ENCODE assay signal across 30 cellular contexts in genomic region chr4:92031825-92032224, GRCh38.
"Had no signal": no experiment of that assay in that cellular context is flagged by ENCODE, and none has a peak within 500 bp of the region (broad histone marks: within the 10 kb centered on the region; RNA-seq: fewer than 3 reads in every experiment).

No MANE protein-coding gene starts in this region.

- H3K4me3 ChIP-seq: adrenal gland, esophagus squamous epithelium, gastroesophageal sphincter had no signal

- H3K9me3 ChIP-seq: adrenal gland, esophagus squamous epithelium, gastroesophageal sphincter had no signal

- H3K27me3 ChIP-seq: adrenal gland, brain microvascular endothelial cell, esophagus squamous epithelium, gastroesophageal sphincter had no signal

- H3K4me1 ChIP-seq: adrenal gland, esophagus squamous epithelium, gastroesophageal sphincter had no signal

- DNase-seq: activated B cell treated with CpG ODN at 0.5 μM for 24 hours; activated CD4-positive, alpha-beta memory T cell treated with anti-CD3 and anti-CD28 coated beads for 36 hours; activated CD4-positive, alpha-beta T cell treated with anti-CD3 and anti-CD28 coated beads for 36 hours; activated CD4-positive, alpha-beta T cell treated with anti-CD3 and anti-CD28 coated beads, Interleukin-2, amount 10 ng/mL, durations not matched to agents 24 days and 14 days; activated CD8-positive, alpha-beta memory T cell treated with anti-CD3 and anti-CD28 coated beads, Interleukin-2, amount 10 ng/mL, durations not matched to agents 7 days and 5 days; activated CD8-positive, alpha-beta memory T cell treated with anti-CD3 and anti-CD28 coated beads, Interleukin-2, amount 50 U/mL, for 4 hours; activated CD8-positive, alpha-beta T cell treated with anti-CD3 and anti-CD28 coated beads, Interleukin-2, amount 10 ng/mL, durations not matched to agents 7 days and 5 days; activated effector memory CD4-positive, alpha-beta T cell treated with anti-CD3 and anti-CD28 coated beads, Interleukin-2, amount 50 U/mL, for 16 hours; activated naive CD4-positive, alpha-beta T cell treated with anti-CD3 and anti-CD28 coated beads for 36 hours; activated naive CD8-positive, alpha-beta T cell treated with anti-CD3 and anti-CD28 coated beads for 36 hours; activated naive CD8-positive, alpha-beta T cell treated with anti-CD3 and anti-CD28 coated beads, Interleukin-2, amount 50 U/mL, for 24 hours; activated T-cell treated with anti-CD3 and anti-CD28 coated beads, Interleukin-2, amount 50 U/mL, for 1 hour; activated T-cell treated with anti-CD3 and anti-CD28 coated beads, Interleukin-2, amount 50 U/mL, for 48 hours; adrenal gland; amygdala; aorta; brain microvascular endothelial cell; caudate nucleus; effector CD8-positive, alpha-beta T cell; esophagus squamous epithelium; foreskin melanocyte; SW 1271; T-cell; T1000; WERI-Rb-1 had no signal

- FAIRE-seq: endometrium, endothelial cell of umbilical vein had no signal

- H3K36me3 ChIP-seq: adrenal gland, brain microvascular endothelial cell, esophagus squamous epithelium, gastroesophageal sphincter, WERI-Rb-1 had no signal

- ATAC-seq: activated CD4-positive, alpha-beta T cell treated with anti-CD3 and anti-CD28 coated beads for 36 hours; activated CD4-positive, CD25-positive, alpha-beta regulatory T cell treated with anti-CD3 and anti-CD28 coated beads, Interleukin-2, amount 50 U/mL, for 24 hours; activated CD8-positive, alpha-beta memory T cell treated with anti-CD3 and anti-CD28 coated beads, Interleukin-2, amount 10 ng/mL, durations not matched to agents 7 days and 5 days; activated CD8-positive, alpha-beta T cell treated with anti-CD3 and anti-CD28 coated beads, Interleukin-2, amount 10 ng/mL, durations not matched to agents 7 days and 5 days; activated naive CD8-positive, alpha-beta T cell treated with anti-CD3 and anti-CD28 coated beads, Interleukin-2, amount 50 U/mL, for 24 hours; gastroesophageal sphincter; T-cell had no signal

- H3K27ac ChIP-seq: adrenal gland, brain microvascular endothelial cell, epithelial cell of prostate, esophagus squamous epithelium, gastroesophageal sphincter, WERI-Rb-1 had no signal
